Comparison of ENCODE assay signal across 13 cellular contexts in the genomic region with DNA sequence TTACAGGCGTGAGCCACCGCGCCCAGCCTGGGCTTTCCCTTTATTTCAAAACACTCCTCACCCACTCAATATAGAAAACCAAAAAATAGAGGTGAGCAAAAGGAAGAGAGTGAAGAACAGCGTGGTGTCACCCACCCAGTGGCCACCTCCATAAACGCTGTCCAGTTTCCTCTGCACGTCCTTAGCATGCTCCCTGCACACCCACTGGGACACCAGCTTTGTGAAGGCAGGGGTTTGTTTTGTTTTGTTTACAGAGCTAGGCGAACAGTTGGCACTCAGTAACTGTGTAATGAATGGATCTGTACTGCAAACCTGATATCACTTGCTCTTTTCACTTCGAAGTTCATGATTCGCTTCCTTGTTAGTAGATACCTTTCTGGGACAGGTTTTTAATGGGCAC.
"Had no signal": no experiment of that assay in that cellular context is flagged by ENCODE, and none has a peak within 500 bp of the region (broad histone marks: within the 10 kb centered on the region; RNA-seq: fewer than 3 reads in every experiment).

No MANE protein-coding gene starts in this region.

- H3K4me3 Mint-ChIP-seq: activated naive CD4-positive, alpha-beta T cell treated with anti-CD3 and anti-CD28 coated beads, Interleukin-2, amount 50 U/mL, for 24 hours; naive thymus-derived CD4-positive, alpha-beta T cell; stimulated activated effector memory CD8-positive, alpha-beta T cell treated with anti-CD3 and anti-CD28 coated beads, Interleukin-12 subunit alpha, Interleukin-12 subunit beta, amount 100 ng/mL, for 72 hours had no signal

- H3K4me3 ChIP-seq: gastroesophageal sphincter, heart right ventricle, lower lobe of right lung, transverse colon had no signal

- H3K36me3 ChIP-seq: gastroesophageal sphincter, heart right ventricle, lower lobe of right lung, transverse colon had no signal

- H3K9me3 ChIP-seq: gastroesophageal sphincter, heart right ventricle, lower lobe of right lung, transverse colon had no signal

- H3K36me3 Mint-ChIP-seq: stimulated activated effector memory CD8-positive, alpha-beta T cell treated with anti-CD3 and anti-CD28 coated beads, Interleukin-12 subunit alpha, Interleukin-12 subunit beta, amount 100 ng/mL, for 72 hours had no signal

- H3K27me3 Mint-ChIP-seq: activated naive CD4-positive, alpha-beta T cell treated with anti-CD3 and anti-CD28 coated beads, Interleukin-2, amount 50 U/mL, for 24 hours; naive thymus-derived CD4-positive, alpha-beta T cell had no signal

- ATAC-seq: activated CD4-positive, CD25-positive, alpha-beta regulatory T cell treated with anti-CD3 and anti-CD28 coated beads, Interleukin-2, amount 50 U/mL, for 24 hours; gastroesophageal sphincter; heart right ventricle; left colon; lower lobe of right lung; naive thymus-derived CD4-positive, alpha-beta T cell; stimulated activated effector memory CD8-positive, alpha-beta T cell treated with anti-CD3 and anti-CD28 coated beads, Interleukin-12 subunit alpha, Interleukin-12 subunit beta, amount 100 ng/mL, for 72 hours had no signal

- H3K9me3 Mint-ChIP-seq: activated naive CD4-positive, alpha-beta T cell treated with anti-CD3 and anti-CD28 coated beads, Interleukin-2, amount 50 U/mL, for 24 hours; stimulated activated effector memory CD8-positive, alpha-beta T cell treated with anti-CD3 and anti-CD28 coated beads, Interleukin-12 subunit alpha, Interleukin-12 subunit beta, amount 100 ng/mL, for 72 hours had no signal

- H3K27me3 ChIP-seq: gastroesophageal sphincter, transverse colon had no signal

- H3K4me1 ChIP-seq: transverse colon had no signal

- H3K27ac ChIP-seq: gastroesophageal sphincter, heart right ventricle, lower lobe of right lung had no signal

- DNase-seq: activated CD4-positive, alpha-beta T cell treated with anti-CD3 and anti-CD28 coated beads, Interleukin-2, amount 50 U/mL, for 1 hour; activated effector memory CD4-positive, alpha-beta T cell treated with anti-CD3 and anti-CD28 coated beads, Interleukin-2, amount 50 U/mL, for 16 hours; amniotic stem cell; heart right ventricle; left colon; lower lobe of right lung; naive thymus-derived CD4-positive, alpha-beta T cell; posterior cingulate gyrus; transverse colon had no signal
